In the genomic region with DNA sequence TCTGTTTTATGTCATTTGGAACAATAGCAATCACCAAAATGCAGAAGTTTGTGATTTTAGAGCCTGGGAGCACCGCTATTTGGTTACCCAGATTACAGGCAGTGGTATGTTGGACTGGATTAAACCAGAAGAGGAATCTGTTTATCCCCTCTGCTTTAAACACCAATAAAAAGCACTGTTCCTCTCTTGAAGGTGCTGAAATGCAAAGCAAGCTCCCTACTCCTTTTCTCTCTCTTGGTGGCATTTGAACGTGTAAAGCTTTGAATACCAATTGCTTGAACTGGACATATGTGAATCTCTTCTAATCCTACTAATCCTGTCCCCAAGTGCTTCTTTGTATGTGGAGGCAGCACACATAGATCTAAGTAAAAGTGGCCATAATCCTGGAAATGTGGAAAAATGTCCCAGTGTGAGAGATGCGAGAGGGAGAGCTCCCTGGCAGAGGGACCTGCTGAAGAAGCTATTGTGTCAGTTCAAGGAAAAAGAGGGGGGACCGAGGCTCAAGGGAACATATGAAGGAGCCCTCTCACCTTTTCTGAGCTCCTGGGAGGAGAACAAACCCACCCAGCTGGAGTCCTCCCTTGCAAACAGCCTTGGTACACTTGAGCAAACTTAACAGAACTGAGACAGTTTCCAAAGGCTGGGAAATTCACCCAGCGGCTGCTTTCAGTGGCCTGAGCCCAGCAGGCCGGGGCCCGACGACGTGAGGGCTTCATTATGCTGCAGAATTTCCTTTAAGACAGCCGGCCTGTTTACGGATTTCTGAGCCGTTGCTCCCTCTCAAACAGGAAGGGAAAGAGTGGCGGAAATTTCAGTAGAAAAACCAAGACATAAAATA, we compare ENCODE assay signal across 17 cellular contexts. TPM values are rescaled to one million over a fixed set of nuclear protein-coding genes. Genes with fewer than 3 reads are reported as not detected.
"Had no signal": no experiment of that assay in that cellular context is flagged by ENCODE, and none has a peak within 500 bp of the region (broad histone marks: within the 10 kb centered on the region; RNA-seq: fewer than 3 reads in every experiment).

No MANE protein-coding gene starts in this region.

- H3K4me2 ChIP-seq: hepatocyte had no signal

- DNase-seq: activated CD8-positive, alpha-beta memory T cell treated with anti-CD3 and anti-CD28 coated beads, Interleukin-2, amount 50 U/mL, for 4 hours; activated CD8-positive, alpha-beta T cell treated with anti-CD3 and anti-CD28 coated beads for 36 hours; activated naive CD8-positive, alpha-beta T cell treated with anti-CD3 and anti-CD28 coated beads, Interleukin-2, amount 10 ng/mL, durations not matched to agents 7 days and 5 days; anterior cingulate cortex; effector CD4-positive, alpha-beta T cell; psoas muscle; stimulated activated CD4-positive, alpha-beta T cell treated with anti-CD3 and anti-CD28 coated beads, Interleukin-12 subunit alpha, Interleukin-12 subunit beta, amount 100 ng/mL, for 4 hours; stimulated activated naive CD4-positive, alpha-beta T cell; substantia nigra; T-helper 9 cell had no signal

- ATAC-seq: activated CD8-positive, alpha-beta T cell treated with anti-CD3 and anti-CD28 coated beads for 36 hours; gastroesophageal sphincter; left lung; natural killer cell treated with Interleukin-12 subunit alpha and Interleukin-12 subunit beta and Interleukin-15 and Interleukin-18, amount 100 ng/mL, for 72 hours; psoas muscle had no signal

- H3K36me3 ChIP-seq: gastroesophageal sphincter, left lung had no signal

- H3K4me3 Mint-ChIP-seq: activated CD8-positive, alpha-beta T cell treated with anti-CD3 and anti-CD28 coated beads for 36 hours; activated naive CD8-positive, alpha-beta T cell treated with anti-CD3 and anti-CD28 coated beads, Interleukin-2, amount 10 ng/mL, durations not matched to agents 7 days and 5 days; natural killer cell treated with Interleukin-12 subunit alpha and Interleukin-12 subunit beta and Interleukin-15 and Interleukin-18, amount 100 ng/mL, for 72 hours; type B pancreatic cell had no signal

- H3K4me1 ChIP-seq: gastroesophageal sphincter, left lung, psoas muscle had no signal

- H3K27ac Mint-ChIP-seq: activated CD8-positive, alpha-beta T cell treated with anti-CD3 and anti-CD28 coated beads for 36 hours; activated naive CD8-positive, alpha-beta T cell treated with anti-CD3 and anti-CD28 coated beads, Interleukin-2, amount 10 ng/mL, durations not matched to agents 7 days and 5 days; natural killer cell treated with Interleukin-12 subunit alpha and Interleukin-12 subunit beta and Interleukin-15 and Interleukin-18, amount 100 ng/mL, for 72 hours; type B pancreatic cell had no signal

- H3K4me3 ChIP-seq: gastroesophageal sphincter, hepatocyte, left lung, psoas muscle had no signal

- H3K9me3 Mint-ChIP-seq: type B pancreatic cell had no signal

- H3K27ac ChIP-seq: epithelial cell of prostate, gastroesophageal sphincter, hepatocyte, left lung, psoas muscle had no signal

RNA-seq across cellular contexts. Expression of gene OLIG3, which starts 18.8 kb away (rescaled TPM):
- total RNA-seq: activated naive CD8-positive, alpha-beta T cell treated with anti-CD3 and anti-CD28 coated beads, Interleukin-2, amount 10 ng/mL, durations not matched to agents 7 days and 5 days; hepatocyte; left lung; osteoblast; psoas muscle had no signal
- polyA plus RNA-seq: hepatocyte, psoas muscle had no signal
